ENCODE assay signal across 2 cellular contexts in genomic region chr4:139508581-139509237, GRCh38.
TF ChIP-seq lines count a peak whose summit lies in the region.

No MANE protein-coding gene starts in this region.

TF ChIP-seq in K562, 482 proteins besides CTCF, POLR2A, EP300 and RAD21:
- TF ChIP-seq FUS (optimal IDR thresholded peaks at IDR 0.05; ENCODE audit: low read depth, low read length), result no peak
- TF ChIP-seq SIX5 (IDR thresholded peaks at IDR 0.05; ENCODE audit: borderline replicate concordance in 1 of 2, insufficient read depth in 1 of 2, low read depth in 1 of 2, low read length in 2 of 2), result no peak
- TF ChIP-seq ZNF668 (CRISPR knock-in tag; IDR thresholded peaks at IDR 0.05), result no peak
- TF ChIP-seq SLC30A9 (CRISPR knock-in tag; IDR thresholded peaks at IDR 0.05), result no peak
- TF ChIP-seq NCOA1 (IDR thresholded peaks at IDR 0.05; ENCODE audit: low read depth), result no peak
- TF ChIP-seq KDM2B (CRISPR knock-in tag; IDR thresholded peaks at IDR 0.05), result no peak
- TF ChIP-seq CBX5 (IDR thresholded peaks at IDR 0.05; ENCODE audit: borderline replicate concordance, low read depth), result no peak
- no peak for TF ChIP-seq TGIF2 (CRISPR knock-in tag; IDR thresholded peaks at IDR 0.05)
- no peak for TF ChIP-seq ZNF280B (CRISPR knock-in tag; IDR thresholded peaks at IDR 0.05)
- TF ChIP-seq NRF1 (conservative IDR thresholded peaks at IDR 0.05 in 1 of 2, IDR thresholded peaks at IDR 0.05 in 1 of 2), result no peak
- TF ChIP-seq NR1H2 (CRISPR knock-in tag; IDR thresholded peaks at IDR 0.05), result no peak
- no peak for TF ChIP-seq HINFP (tag; conservative IDR thresholded peaks at IDR 0.05; ENCODE audit: low read depth)
- no peak for TF ChIP-seq ZSCAN32 (CRISPR knock-in tag; IDR thresholded peaks at IDR 0.05)
- TF ChIP-seq ZNF395 (CRISPR knock-in tag; IDR thresholded peaks at IDR 0.05), result no peak
- TF ChIP-seq SMARCA5 (IDR thresholded peaks at IDR 0.05), result no peak
- TF ChIP-seq NEUROD1 (IDR thresholded peaks at IDR 0.05; ENCODE audit: borderline replicate concordance, low read depth, low read length, partially characterized antibody), result no peak
- TF ChIP-seq, protein P1, sequence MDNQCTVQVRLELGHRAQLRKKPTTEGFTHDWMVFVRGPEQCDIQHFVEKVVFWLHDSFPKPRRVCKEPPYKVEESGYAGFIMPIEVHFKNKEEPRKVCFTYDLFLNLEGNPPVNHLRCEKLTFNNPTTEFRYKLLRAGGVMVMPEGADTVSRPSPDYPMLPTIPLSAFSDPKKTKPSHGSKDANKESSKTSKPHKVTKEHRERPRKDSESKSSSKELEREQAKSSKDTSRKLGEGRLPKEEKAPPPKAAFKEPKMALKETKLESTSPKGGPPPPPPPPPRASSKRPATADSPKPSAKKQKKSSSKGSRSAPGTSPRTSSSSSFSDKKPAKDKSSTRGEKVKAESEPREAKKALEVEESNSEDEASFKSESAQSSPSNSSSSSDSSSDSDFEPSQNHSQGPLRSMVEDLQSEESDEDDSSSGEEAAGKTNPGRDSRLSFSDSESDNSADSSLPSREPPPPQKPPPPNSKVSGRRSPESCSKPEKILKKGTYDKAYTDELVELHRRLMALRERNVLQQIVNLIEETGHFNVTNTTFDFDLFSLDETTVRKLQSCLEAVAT (IDR thresholded peaks at IDR 0.05), result no peak
- no peak for TF ChIP-seq RB1 (IDR thresholded peaks at IDR 0.05; ENCODE audit: low read depth)
- no peak for TF ChIP-seq POLR2H (tag; IDR thresholded peaks at IDR 0.05; ENCODE audit: low read depth)

TF ChIP-seq in HepG2, 621 proteins besides CTCF, POLR2A, EP300 and RAD21:
- TF ChIP-seq ZNF768 (CRISPR knock-in tag; IDR thresholded peaks at IDR 0.05) (no peak), FOXJ3 (CRISPR knock-in tag; IDR thresholded peaks at IDR 0.05; ENCODE audit: borderline replicate concordance) (no peak), ZNF354B (CRISPR knock-in tag; IDR thresholded peaks at IDR 0.05) (no peak), MAZ (IDR thresholded peaks at IDR 0.05; ENCODE audit: borderline replicate concordance, low read depth, low read length) (no peak), MAZ (CRISPR knock-in tag; IDR thresholded peaks at IDR 0.05; ENCODE audit: low read depth) (no peak), IKZF5 (CRISPR knock-in tag; IDR thresholded peaks at IDR 0.05) (no peak), HOXA5 (CRISPR knock-in tag; IDR thresholded peaks at IDR 0.05) (no peak), SMARCE1 (IDR thresholded peaks at IDR 0.05; ENCODE audit: borderline replicate concordance) (no peak), IRF1 (CRISPR knock-in tag; IDR thresholded peaks at IDR 0.05; ENCODE audit: low read depth) (no peak), KLF11 (CRISPR knock-in tag; IDR thresholded peaks at IDR 0.05) (no peak), ARHGAP35 (CRISPR knock-in tag; IDR thresholded peaks at IDR 0.05; ENCODE audit: borderline replicate concordance) (no peak), MED1 (CRISPR knock-in tag; IDR thresholded peaks at IDR 0.05) (no peak), ELF1 (CRISPR knock-in tag; IDR thresholded peaks at IDR 0.05) (no peak), SMAD3 (CRISPR knock-in tag; IDR thresholded peaks at IDR 0.05) (no peak), PITX1 (CRISPR knock-in tag; IDR thresholded peaks at IDR 0.05) (no peak)
- TF ChIP-seq, protein P2, sequence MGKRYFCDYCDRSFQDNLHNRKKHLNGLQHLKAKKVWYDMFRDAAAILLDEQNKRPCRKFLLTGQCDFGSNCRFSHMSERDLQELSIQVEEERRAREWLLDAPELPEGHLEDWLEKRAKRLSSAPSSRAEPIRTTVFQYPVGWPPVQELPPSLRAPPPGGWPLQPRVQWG (CRISPR knock-in tag; IDR thresholded peaks at IDR 0.05; ENCODE audit: borderline replicate concordance, low read depth), result no peak
- TF ChIP-seq, protein P3, sequence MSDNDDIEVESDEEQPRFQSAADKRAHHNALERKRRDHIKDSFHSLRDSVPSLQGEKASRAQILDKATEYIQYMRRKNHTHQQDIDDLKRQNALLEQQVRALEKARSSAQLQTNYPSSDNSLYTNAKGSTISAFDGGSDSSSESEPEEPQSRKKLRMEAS (IDR thresholded peaks at IDR 0.05), result no peak
